In the genomic region with DNA sequence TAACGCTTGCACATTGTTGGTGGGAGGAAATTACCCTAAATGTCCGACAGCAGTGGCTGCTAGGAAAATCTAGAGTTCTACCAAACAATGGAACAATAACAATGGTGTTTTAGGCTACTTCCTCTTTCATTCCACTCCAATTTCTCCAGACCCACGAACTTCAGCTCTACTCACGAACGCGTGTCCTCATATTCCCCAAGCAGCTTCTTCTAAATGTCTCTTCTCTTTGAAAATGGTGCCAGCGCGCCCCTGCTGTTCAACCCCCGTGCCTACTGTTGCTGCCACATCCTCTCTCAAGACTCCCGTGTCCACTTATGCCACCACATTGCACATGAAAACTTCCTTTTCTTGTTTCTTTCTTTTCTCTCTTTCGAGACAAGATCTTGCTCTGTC, we compare ENCODE assay signal across 8 cellular contexts.
DNase-seq lines count a peak whose midpoint lies in the region; ATAC-seq and TF ChIP-seq lines count a peak whose summit lies in the region.

No MANE protein-coding gene starts in this region.

- peak overlapping the region; percentile 67 for H3K4me3 Mint-ChIP-seq in nephron progenitor cell

- TF ChIP-seq CTCF in nephron progenitor cell (IDR thresholded peaks at IDR 0.05) = no peak

- peaks cover 34% of the 10 kb centered on the region for H3K4me1 Mint-ChIP-seq in nephron progenitor cell

- H3K9me3 Mint-ChIP-seq in nephron progenitor cell = no peaks in the 10 kb centered on the region

- H3K36me3 Mint-ChIP-seq in nephron progenitor cell (ENCODE audit: low read depth) = no peaks in the 10 kb centered on the region

- H3K27me3 Mint-ChIP-seq in nephron progenitor cell (ENCODE audit: low read depth, poor library complexity) = peaks cover 95% of the 10 kb centered on the region

- ATAC-seq in GM18870 (IDR thresholded peaks at IDR 0.05; ENCODE audit: unreplicated experiment) (peak; percentile 27), HG03159 (IDR thresholded peaks at IDR 0.05; ENCODE audit: unreplicated experiment) (peak; percentile 26)

- H3K27ac Mint-ChIP-seq in nephron progenitor cell = no peak overlapping the region

- DNase-seq in activated T-helper 1 cell treated with Interleukin-2 at 50 U/mL for 16 hours (ENCODE audit: low read depth) (peak; percentile 61), nephron progenitor cell (no peak), hypothalamus (lab: John Stamatoyannopoulos, UW) (no peak), DMS 273 (lab: John Stamatoyannopoulos, UW; ENCODE audit: unreplicated experiment) (no peak), NCI-H2171 (lab: John Stamatoyannopoulos, UW) (no peak), EL (no peak)
